Comparison of ENCODE assay signal across 8 cellular contexts in genomic region chr10:111756541-111757061, GRCh38.
DNase-seq lines count a peak whose midpoint lies in the region; ATAC-seq lines count a peak whose summit lies in the region.

No MANE protein-coding gene starts in this region.

- no peaks in the 10 kb centered on the region for H3K36me3 ChIP-seq in effector memory CD4-positive, alpha-beta T cell (ENCODE audit: control insufficient read depth, insufficient read depth, low read length)

- no peak overlapping the region for H3K4me3 ChIP-seq in effector memory CD4-positive, alpha-beta T cell (ENCODE audit: insufficient read depth, low read depth, low read length, poor library complexity, severe bottlenecking)

- H3K27ac ChIP-seq in effector memory CD4-positive, alpha-beta T cell (ENCODE audit: insufficient read depth, low read length, poor library complexity, severe bottlenecking) = no peak overlapping the region

- ATAC-seq in Right ventricle myocardium superior (ENCODE audit: poor library complexity) (peak; percentile 43), HG02623 (IDR thresholded peaks at IDR 0.05; ENCODE audit: unreplicated experiment) (peak; percentile 67), sciatic nerve (peak; percentile 79)

- H3K4me1 ChIP-seq in effector memory CD4-positive, alpha-beta T cell (ENCODE audit: control insufficient read depth, insufficient read depth, low read length, poor library complexity, severe bottlenecking) = no peaks in the 10 kb centered on the region

- DNase-seq in Right ventricle myocardium superior = no peak
- no peak for DNase-seq in cardiac septum (ENCODE audit: low spot score)
- DNase-seq in RKO (ENCODE audit: low spot score) = peak; percentile 61
- DNase-seq in germinal center (ENCODE audit: low spot score) = peak; percentile 7
- peak; percentile 64 for DNase-seq in sciatic nerve (ENCODE audit: low spot score)
- DNase-seq in mesenteric fat pad (ENCODE audit: low spot score) = no peak
- no peak for DNase-seq in effector memory CD4-positive, alpha-beta T cell

- intact Hi-C loops in Right ventricle myocardium superior (cut with DNase I) = loop anchor here (5.0 to 10.0 kb wide), 2 partner anchors 381 to 558 kb away; no protein-coding TSS in a partner anchor
- intact Hi-C loops in cardiac septum (cut with DNase I) = loop anchor here (10.0 kb wide), 1 partner anchor 558 kb away; no protein-coding TSS in a partner anchor
- intact Hi-C loops in sciatic nerve (cut with DNase I) = no loop called here

- no peaks in the 10 kb centered on the region for H3K9me3 ChIP-seq in effector memory CD4-positive, alpha-beta T cell (ENCODE audit: control insufficient read depth, low read length)

- H3K27me3 ChIP-seq in effector memory CD4-positive, alpha-beta T cell (replicated peaks; ENCODE audit: control insufficient read depth, insufficient read depth, low read length, poor library complexity, severe bottlenecking) = no peaks in the 10 kb centered on the region

Comparison
In these comparisons a context has a peak if more than half of its experiments do, and no peak if none do; other contexts are left out.
1. DNase-seq: peak in RKO (single experiment), germinal center (single experiment) and sciatic nerve (single experiment); none in Right ventricle myocardium superior (single experiment), cardiac septum (single experiment), mesenteric fat pad (single experiment) and effector memory CD4-positive, alpha-beta T cell (0 of 3).
2. Peak in every context shown above with its lines, with median percentiles within 50 percentile points of each other: ATAC-seq.